8 cellular contexts compared by ENCODE assay signal in the genomic region with DNA sequence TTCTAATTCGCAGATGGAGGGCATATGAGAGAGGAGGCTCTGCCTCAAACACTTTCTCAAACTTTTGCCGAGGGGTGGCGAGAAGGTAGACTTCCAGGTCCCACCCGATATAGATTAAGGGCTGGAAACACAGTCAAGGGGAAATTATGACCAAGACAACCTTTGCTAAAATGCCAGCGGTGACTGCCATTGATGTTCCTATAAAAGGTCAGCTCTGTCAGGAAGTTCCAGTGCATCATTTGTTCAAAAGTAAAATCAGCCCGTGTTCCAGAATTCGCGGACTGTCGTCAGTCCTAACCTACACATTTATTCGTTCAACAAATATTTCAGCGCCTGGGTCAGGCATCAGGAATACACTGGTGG. TPM values are rescaled to one million over a fixed set of nuclear protein-coding genes. Genes with fewer than 3 reads are reported as not detected.
DNase-seq lines count a peak whose midpoint lies in the region; ATAC-seq, FAIRE-seq and TF ChIP-seq lines count a peak whose summit lies in the region.

No MANE protein-coding gene starts in this region.

- peak overlapping the region; percentile 98 for H3K27ac Mint-ChIP-seq in activated CD4-positive, alpha-beta T cell treated with anti-CD3 and anti-CD28 coated beads for 36 hours

- POLR2A ChIA-PET in activated CD4-positive, alpha-beta T cell treated with anti-CD3 and anti-CD28 coated beads for 36 hours (lab: Charles Lee): interaction anchor here (0.8 kb wide), 1 partner anchor 28 kb away, joined by 4 read pairs; no protein-coding TSS in a partner anchor

- H3K9me3 Mint-ChIP-seq in activated CD4-positive, alpha-beta T cell treated with anti-CD3 and anti-CD28 coated beads for 36 hours (ENCODE audit: low read depth): no peaks in the 10 kb centered on the region

- H3K36me3 Mint-ChIP-seq in activated CD4-positive, alpha-beta T cell treated with anti-CD3 and anti-CD28 coated beads for 36 hours (ENCODE audit: low read depth): peaks cover 32% of the 10 kb centered on the region

- intact Hi-C loops in activated CD4-positive, alpha-beta T cell treated with anti-CD3 and anti-CD28 coated beads for 36 hours (cut with DNase I, micrococcal nuclease): loop anchor here in 1 of 2 experiments (5.0 to 10.0 kb wide), 2 partner anchors 969 to 1347 kb away; a partner anchor contains a TSS

- peak overlapping the region; percentile 97 for H3K27ac ChIP-seq in WERI-Rb-1
- peak overlapping the region; percentile 89 for H3K27ac ChIP-seq in rectal smooth muscle tissue (ENCODE audit: low read depth, low read length)

- TF ChIP-seq POLR2A in GM12892 (IDR thresholded peaks at IDR 0.05; ENCODE audit: low read depth, low read length): no peak

- FAIRE-seq in GM12892 (lab: Jason Lieb, UNC): no peak

- H3K4me1 Mint-ChIP-seq in activated CD4-positive, alpha-beta T cell treated with anti-CD3 and anti-CD28 coated beads for 36 hours: peaks cover 29% of the 10 kb centered on the region

- H3K27me3 ChIP-seq in WERI-Rb-1 (ENCODE audit: insufficient read depth, low read depth, severe bottlenecking): no peaks in the 10 kb centered on the region
- no peaks in the 10 kb centered on the region for H3K27me3 ChIP-seq in rectal smooth muscle tissue (ENCODE audit: control insufficient read depth, insufficient read depth, low read length)

- H3K36me3 ChIP-seq in WERI-Rb-1 (peaks cover 28% of the 10 kb centered on the region), rectal smooth muscle tissue (ENCODE audit: control insufficient read depth, insufficient read depth, low read length) (no peaks in the 10 kb centered on the region)

- ATAC-seq in activated CD4-positive, alpha-beta T cell treated with anti-CD3 and anti-CD28 coated beads for 36 hours: no peak
- ATAC-seq in GM21515 (IDR thresholded peaks at IDR 0.05; ENCODE audit: unreplicated experiment): no peak
- no peak for ATAC-seq in esophagus mucosa

- peaks cover 15% of the 10 kb centered on the region for H3K4me1 ChIP-seq in rectal smooth muscle tissue (ENCODE audit: control insufficient read depth, insufficient read depth, low read length)

- DNase-seq in activated CD4-positive, alpha-beta T cell treated with anti-CD3 and anti-CD28 coated beads for 36 hours: peak; percentile 21
- DNase-seq in activated CD4-positive, alpha-beta T cell treated with anti-CD3 and anti-CD28 coated beads, Interleukin-2, amount 50 U/mL, for 1 hour: no peak
- no peak for DNase-seq in WERI-Rb-1
- DNase-seq in fibroblast of pulmonary artery (ENCODE audit: low read depth): no peak
- DNase-seq in GM12892 (ENCODE audit: insufficient read length): no peak

- no peak for TF ChIP-seq CTCF in WERI-Rb-1 (IDR thresholded peaks at IDR 0.05; ENCODE audit: low read depth, low read length)
- no peak for TF ChIP-seq CTCF in fibroblast of pulmonary artery (IDR thresholded peaks at IDR 0.05; ENCODE audit: low read length, missing control alignments)

- H3K4me3 Mint-ChIP-seq in activated CD4-positive, alpha-beta T cell treated with anti-CD3 and anti-CD28 coated beads for 36 hours: peak overlapping the region; percentile 99

- H3K27me3 Mint-ChIP-seq in activated CD4-positive, alpha-beta T cell treated with anti-CD3 and anti-CD28 coated beads for 36 hours: peaks cover 6% of the 10 kb centered on the region

- CTCF ChIA-PET in activated CD4-positive, alpha-beta T cell treated with anti-CD3 and anti-CD28 coated beads for 36 hours (lab: Charles Lee): no interaction called here

- peak overlapping the region; percentile 73 for H3K9ac ChIP-seq in rectal smooth muscle tissue (ENCODE audit: low read length)

- H3K4me3 ChIP-seq in WERI-Rb-1 (ENCODE audit: low read depth, low read length): peak overlapping the region; percentile 78
- H3K4me3 ChIP-seq in fibroblast of pulmonary artery (replicated peaks; ENCODE audit: low read depth, low read length): peak overlapping the region; percentile 99
- H3K4me3 ChIP-seq in rectal smooth muscle tissue (ENCODE audit: low read length): peak overlapping the region; percentile 65

- H3K9me3 ChIP-seq in WERI-Rb-1 (ENCODE audit: severe bottlenecking): no peaks in the 10 kb centered on the region

RNA-seq across cellular contexts. Expression of a gene that starts 0.8 kb away (rescaled TPM):
- total RNA-seq in activated CD4-positive, alpha-beta T cell treated with anti-CD3 and anti-CD28 coated beads for 36 hours: 100 to 1,000 TPM; 190 to 205 TPM
- 90.6 TPM for polyA plus RNA-seq in GM12892 (2012; ENCODE audit: missing spikeins)
- 88.5 TPM for total RNA-seq in esophagus mucosa
